8 cellular contexts compared by ENCODE assay signal in genomic region chr5:40841068-40841805, GRCh38. TPM values are rescaled to one million over a fixed set of nuclear protein-coding genes. Genes with fewer than 3 reads are reported as not detected.
DNase-seq lines count a peak whose midpoint lies in the region; TF ChIP-seq lines count a peak whose summit lies in the region.

Gene CARD6, plus strand, starts transcription at chr5:40841367. Its CDS starts 16 bp downstream, at chr5:40841383.

- TF ChIP-seq CTCF in GM10248 (IDR thresholded peaks at IDR 0.05; ENCODE audit: control extremely low read depth, extremely low read depth, low read depth, missing control alignments) (no peak), OCI-LY3 (IDR thresholded peaks at IDR 0.05; ENCODE audit: low read depth, low read length) (peak; percentile 24; the same call in 1 of the 2 replicates)

- CTCF ChIA-PET in GM10248 (lab: Yijun Ruan, JAX): interaction anchor here (1.0 to 1.3 kb wide), 3 partner anchors 14 to 38 kb away, joined by 3 to 4 read pairs (median 3); no protein-coding TSS in a partner anchor

- no peaks in the 10 kb centered on the region for H3K36me3 ChIP-seq in OCI-LY3 (replicated peaks; ENCODE audit: low read depth, low read length)

- peak within 1 kb of the TSS; percentile 80 for H3K4me2 ChIP-seq in OCI-LY3 (ENCODE audit: low read length)

- DNase-seq in GM10248 (ENCODE audit: extremely low spot score) (peak; percentile 28), HCEC 1CT (peak; percentile 63), dermis microvascular lymphatic vessel endothelial cell (ENCODE audit: low read depth in 2 of 2) (peak; percentile 45 to 84), HuH-7.5 (ENCODE audit: low spot score) (no peak), dedifferentiated amniotic fluid mesenchymal stem cell (ENCODE audit: extremely low spot score) (no peak), putamen (ENCODE audit: low spot score) (no peak)

- H3K4me1 ChIP-seq in OCI-LY3 (ENCODE audit: low read length) (peaks cover 9% of the 10 kb centered on the region; the same call in 1 of the 2 replicates), mononuclear cell (ENCODE audit: insufficient read depth, low read length) (peaks cover 31% of the 10 kb centered on the region)

- H3K9ac ChIP-seq in OCI-LY3 (ENCODE audit: low read length): peak within 1 kb of the TSS; percentile 68

- H4K20me1 ChIP-seq in OCI-LY3 (ENCODE audit: insufficient read depth, low read length): no peaks in the 10 kb centered on the region

- H3K27ac ChIP-seq in OCI-LY3 (ENCODE audit: low read length): no peak within 1 kb of the TSS; the same call in 1 of the 2 replicates

- H3K4me3 ChIP-seq in OCI-LY3 (ENCODE audit: low read length) (peak within 1 kb of the TSS; percentile 78), mononuclear cell (ENCODE audit: low read length) (peak within 1 kb of the TSS; percentile 63)

- H3K27me3 ChIP-seq in OCI-LY3 (ENCODE audit: low read depth, low read length): no peaks in the 10 kb centered on the region
- H3K27me3 ChIP-seq in mononuclear cell (ENCODE audit: insufficient read depth, low read length): no peaks in the 10 kb centered on the region

- peak within 1 kb of the TSS; percentile 99 for H2AFZ ChIP-seq in OCI-LY3 (ENCODE audit: low read depth, low read length)

- POLR2A ChIA-PET in GM10248 (lab: Yijun Ruan, JAX): no interaction called here

- H3K79me2 ChIP-seq in OCI-LY3 (ENCODE audit: low read length): no peaks in the 10 kb centered on the region

- no peaks in the 10 kb centered on the region for H3K9me3 ChIP-seq in OCI-LY3 (ENCODE audit: insufficient read depth, low read length)
- H3K9me3 ChIP-seq in mononuclear cell (ENCODE audit: low read depth, low read length): no peaks in the 10 kb centered on the region

RNA-seq across cellular contexts. Expression of gene CARD6, which starts in this region (rescaled TPM):
- 34.0 and 38.9 TPM in 2 replicates for total RNA-seq in dermis microvascular lymphatic vessel endothelial cell
- total RNA-seq in mononuclear cell: 5.4 TPM

Comparison
In these comparisons a context has a peak if more than half of its experiments do, and no peak if none do; other contexts are left out.
1. DNase-seq: peak in GM10248 (single experiment), HCEC 1CT (single experiment) and dermis microvascular lymphatic vessel endothelial cell (2 of 2); none in HuH-7.5 (single experiment), dedifferentiated amniotic fluid mesenchymal stem cell (single experiment) and putamen (single experiment).